28 cellular contexts compared by ENCODE assay signal in the genomic region with DNA sequence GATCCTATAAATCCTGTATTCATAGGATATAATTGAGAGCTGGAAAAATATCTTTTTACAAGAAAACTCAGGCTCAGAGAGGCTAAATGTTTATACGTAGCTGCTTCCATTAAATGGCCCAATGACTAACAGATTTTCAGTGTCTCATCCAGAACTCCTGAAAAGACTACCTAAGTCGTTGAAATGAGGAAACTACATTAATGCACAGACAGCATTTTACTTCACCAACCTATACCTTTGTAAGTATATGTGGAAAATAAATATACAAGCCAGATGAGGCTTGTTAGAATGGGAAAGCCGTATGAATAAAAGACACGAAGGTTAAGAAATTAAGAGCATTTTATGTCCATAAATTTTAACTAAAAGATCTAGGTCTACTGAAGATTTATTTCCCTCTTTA.
"Had no signal": no experiment of that assay in that cellular context is flagged by ENCODE, and none has a peak within 500 bp of the region (broad histone marks: within the 10 kb centered on the region; RNA-seq: fewer than 3 reads in every experiment).

No MANE protein-coding gene starts in this region.

- H3K27ac ChIP-seq: neutrophil, pancreas, prostate gland, skin epidermis, spleen, suprapubic skin, testis, tibial artery, transverse colon, upper lobe of right lung, vagina had no signal

- H3K4me3 ChIP-seq: pancreas, prostate gland, skin epidermis, smooth muscle cell, spleen, suprapubic skin, testis, tibial artery, transverse colon, upper lobe of right lung, vagina had no signal

- H3K27me3 ChIP-seq: neutrophil, pancreas, spleen, suprapubic skin, testis, tibial artery, transverse colon, upper lobe of right lung, vagina had no signal

- ATAC-seq: naive thymus-derived CD8-positive, alpha-beta T cell; natural killer cell treated with Interleukin-12 subunit alpha and Interleukin-12 subunit beta and Interleukin-15 and Interleukin-18, amount 100 ng/mL, for 72 hours; pancreas; right cardiac atrium; sciatic nerve; stimulated activated memory B cell treated with anti-CD40 and anti-IgM and Interleukin-4, amounts not matched to agents 10 μg/mL and 1 μg/mL and 100 μg/mL, for 72 hours; stimulated activated naive CD8-positive, alpha-beta T cell treated with anti-CD3 and anti-CD28 coated beads, Interleukin-15, amount 100 ng/mL, for 72 hours; stimulated activated naive CD8-positive, alpha-beta T cell treated with anti-CD3 and anti-CD28 coated beads, Interleukin-15, Interleukin-2, amounts not matched to agents 100 U/mL and 50 U/mL, for 24 hours; upper lobe of right lung had no signal

- H3K4me1 ChIP-seq: pancreas, prostate gland, spleen, suprapubic skin, testis, tibial artery, transverse colon, upper lobe of right lung, vagina had no signal

- H3K4me2 ChIP-seq: smooth muscle cell had no signal

- H3K36me3 ChIP-seq: neutrophil, prostate gland, suprapubic skin, transverse colon had no signal

- DNase-seq: naive thymus-derived CD8-positive, alpha-beta T cell; nephron progenitor cell; nucleus accumbens; pancreas; right cardiac atrium; spleen; stimulated activated CD4-positive, alpha-beta T cell treated with anti-CD3 and anti-CD28 coated beads, Interleukin-12 subunit alpha, Interleukin-12 subunit beta, amount 100 ng/mL, for 4 hours; stimulated activated CD4-positive, alpha-beta T cell treated with anti-CD3 and anti-CD28 coated beads, Interleukin-1b, Interleukin-23, amount 100 ng/mL, for 48 hours; stimulated activated CD4-positive, alpha-beta T cell treated with anti-CD3 and anti-CD28 coated beads, Interleukin-4, amount 100 ng/mL, for 1 hour; stimulated activated CD4-positive, alpha-beta T cell treated with anti-CD3 and anti-CD28 coated beads, Interleukin-4, amount 100 ng/mL, for 4 hours; stimulated activated CD8-positive, alpha-beta memory T cell treated with anti-CD3 and anti-CD28 coated beads, Interleukin-4, amount 100 ng/mL, for 48 hours; stimulated activated naive CD4-positive, alpha-beta T cell; stimulated activated naive CD8-positive, alpha-beta T cell treated with anti-CD3 and anti-CD28 coated beads, Interleukin-15, amount 100 ng/mL, for 72 hours; stimulated activated naive CD8-positive, alpha-beta T cell treated with anti-CD3 and anti-CD28 coated beads, Interleukin-15, Interleukin-2, amounts not matched to agents 100 U/mL and 50 U/mL, for 24 hours; substantia nigra; testis; tibial artery; transverse colon; upper lobe of right lung had no signal

- H3K9me3 ChIP-seq: neutrophil, pancreas, prostate gland, spleen, suprapubic skin, testis, tibial artery, transverse colon, upper lobe of right lung, vagina had no signal
